1 cellular context compared by ENCODE assay signal in genomic region chr2:232236200-232236599, GRCh38.
A peak's percentile ranks its signal among the peaks of the same experiment; 100 is the strongest.
TF ChIP-seq lines count a peak whose summit lies in the region.

No MANE protein-coding gene starts in this region.

TF ChIP-seq in GM12878, 131 proteins besides CTCF, POLR2A, EP300 and RAD21 (continued from another document):
- TF ChIP-seq, protein P1, sequence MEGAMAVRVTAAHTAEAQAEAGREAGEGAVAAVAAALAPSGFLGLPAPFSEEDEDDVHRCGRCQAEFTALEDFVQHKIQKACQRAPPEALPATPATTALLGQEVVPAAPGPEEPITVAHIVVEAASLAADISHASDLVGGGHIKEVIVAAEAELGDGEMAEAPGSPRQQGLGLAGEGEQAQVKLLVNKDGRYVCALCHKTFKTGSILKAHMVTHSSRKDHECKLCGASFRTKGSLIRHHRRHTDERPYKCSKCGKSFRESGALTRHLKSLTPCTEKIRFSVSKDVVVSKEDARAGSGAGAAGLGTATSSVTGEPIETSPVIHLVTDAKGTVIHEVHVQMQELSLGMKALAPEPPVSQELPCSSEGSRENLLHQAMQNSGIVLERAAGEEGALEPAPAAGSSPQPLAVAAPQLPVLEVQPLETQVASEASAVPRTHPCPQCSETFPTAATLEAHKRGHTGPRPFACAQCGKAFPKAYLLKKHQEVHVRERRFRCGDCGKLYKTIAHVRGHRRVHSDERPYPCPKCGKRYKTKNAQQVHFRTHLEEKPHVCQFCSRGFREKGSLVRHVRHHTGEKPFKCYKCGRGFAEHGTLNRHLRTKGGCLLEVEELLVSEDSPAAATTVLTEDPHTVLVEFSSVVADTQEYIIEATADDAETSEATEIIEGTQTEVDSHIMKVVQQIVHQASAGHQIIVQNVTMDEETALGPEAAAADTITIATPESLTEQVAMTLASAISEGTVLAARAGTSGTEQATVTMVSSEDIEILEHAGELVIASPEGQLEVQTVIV (IDR thresholded peaks at IDR 0.05; ENCODE audit: borderline replicate concordance, partially characterized antibody): no peak
- TF ChIP-seq TCF3 (IDR thresholded peaks at IDR 0.05; ENCODE audit: borderline replicate concordance, insufficient read depth, low read depth, low read length): 0 out of 2 replicates have a peak, but pooled peaks have one; percentile 23
- 0 out of 2 replicates have a peak, but pooled peaks have one; percentile 43 for TF ChIP-seq TCF12 (IDR thresholded peaks at IDR 0.05; ENCODE audit: low read depth, low read length)
- TF ChIP-seq, protein P2, sequence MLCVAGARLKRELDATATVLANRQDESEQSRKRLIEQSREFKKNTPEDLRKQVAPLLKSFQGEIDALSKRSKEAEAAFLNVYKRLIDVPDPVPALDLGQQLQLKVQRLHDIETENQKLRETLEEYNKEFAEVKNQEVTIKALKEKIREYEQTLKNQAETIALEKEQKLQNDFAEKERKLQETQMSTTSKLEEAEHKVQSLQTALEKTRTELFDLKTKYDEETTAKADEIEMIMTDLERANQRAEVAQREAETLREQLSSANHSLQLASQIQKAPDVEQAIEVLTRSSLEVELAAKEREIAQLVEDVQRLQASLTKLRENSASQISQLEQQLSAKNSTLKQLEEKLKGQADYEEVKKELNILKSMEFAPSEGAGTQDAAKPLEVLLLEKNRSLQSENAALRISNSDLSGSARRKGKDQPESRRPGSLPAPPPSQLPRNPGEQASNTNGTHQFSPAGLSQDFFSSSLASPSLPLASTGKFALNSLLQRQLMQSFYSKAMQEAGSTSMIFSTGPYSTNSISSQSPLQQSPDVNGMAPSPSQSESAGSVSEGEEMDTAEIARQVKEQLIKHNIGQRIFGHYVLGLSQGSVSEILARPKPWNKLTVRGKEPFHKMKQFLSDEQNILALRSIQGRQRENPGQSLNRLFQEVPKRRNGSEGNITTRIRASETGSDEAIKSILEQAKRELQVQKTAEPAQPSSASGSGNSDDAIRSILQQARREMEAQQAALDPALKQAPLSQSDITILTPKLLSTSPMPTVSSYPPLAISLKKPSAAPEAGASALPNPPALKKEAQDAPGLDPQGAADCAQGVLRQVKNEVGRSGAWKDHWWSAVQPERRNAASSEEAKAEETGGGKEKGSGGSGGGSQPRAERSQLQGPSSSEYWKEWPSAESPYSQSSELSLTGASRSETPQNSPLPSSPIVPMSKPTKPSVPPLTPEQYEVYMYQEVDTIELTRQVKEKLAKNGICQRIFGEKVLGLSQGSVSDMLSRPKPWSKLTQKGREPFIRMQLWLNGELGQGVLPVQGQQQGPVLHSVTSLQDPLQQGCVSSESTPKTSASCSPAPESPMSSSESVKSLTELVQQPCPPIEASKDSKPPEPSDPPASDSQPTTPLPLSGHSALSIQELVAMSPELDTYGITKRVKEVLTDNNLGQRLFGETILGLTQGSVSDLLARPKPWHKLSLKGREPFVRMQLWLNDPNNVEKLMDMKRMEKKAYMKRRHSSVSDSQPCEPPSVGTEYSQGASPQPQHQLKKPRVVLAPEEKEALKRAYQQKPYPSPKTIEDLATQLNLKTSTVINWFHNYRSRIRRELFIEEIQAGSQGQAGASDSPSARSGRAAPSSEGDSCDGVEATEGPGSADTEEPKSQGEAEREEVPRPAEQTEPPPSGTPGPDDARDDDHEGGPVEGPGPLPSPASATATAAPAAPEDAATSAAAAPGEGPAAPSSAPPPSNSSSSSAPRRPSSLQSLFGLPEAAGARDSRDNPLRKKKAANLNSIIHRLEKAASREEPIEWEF (IDR thresholded peaks at IDR 0.05; ENCODE audit: insufficient replicate concordance, low read depth, low read length): no peak
- peak; percentile 61 to 74; a peak in 3 of 4 replicates for TF ChIP-seq IKZF2 (IDR thresholded peaks at IDR 0.05)
- peak; percentile 41; the same call in 1 of the 2 replicates for TF ChIP-seq RUNX3 (IDR thresholded peaks at IDR 0.05; ENCODE audit: low read length)
- peak; percentile 54; the same call in 1 of the 2 replicates for TF ChIP-seq FOXM1 (IDR thresholded peaks at IDR 0.05; ENCODE audit: low read depth, low read length)
- TF ChIP-seq, protein P3, sequence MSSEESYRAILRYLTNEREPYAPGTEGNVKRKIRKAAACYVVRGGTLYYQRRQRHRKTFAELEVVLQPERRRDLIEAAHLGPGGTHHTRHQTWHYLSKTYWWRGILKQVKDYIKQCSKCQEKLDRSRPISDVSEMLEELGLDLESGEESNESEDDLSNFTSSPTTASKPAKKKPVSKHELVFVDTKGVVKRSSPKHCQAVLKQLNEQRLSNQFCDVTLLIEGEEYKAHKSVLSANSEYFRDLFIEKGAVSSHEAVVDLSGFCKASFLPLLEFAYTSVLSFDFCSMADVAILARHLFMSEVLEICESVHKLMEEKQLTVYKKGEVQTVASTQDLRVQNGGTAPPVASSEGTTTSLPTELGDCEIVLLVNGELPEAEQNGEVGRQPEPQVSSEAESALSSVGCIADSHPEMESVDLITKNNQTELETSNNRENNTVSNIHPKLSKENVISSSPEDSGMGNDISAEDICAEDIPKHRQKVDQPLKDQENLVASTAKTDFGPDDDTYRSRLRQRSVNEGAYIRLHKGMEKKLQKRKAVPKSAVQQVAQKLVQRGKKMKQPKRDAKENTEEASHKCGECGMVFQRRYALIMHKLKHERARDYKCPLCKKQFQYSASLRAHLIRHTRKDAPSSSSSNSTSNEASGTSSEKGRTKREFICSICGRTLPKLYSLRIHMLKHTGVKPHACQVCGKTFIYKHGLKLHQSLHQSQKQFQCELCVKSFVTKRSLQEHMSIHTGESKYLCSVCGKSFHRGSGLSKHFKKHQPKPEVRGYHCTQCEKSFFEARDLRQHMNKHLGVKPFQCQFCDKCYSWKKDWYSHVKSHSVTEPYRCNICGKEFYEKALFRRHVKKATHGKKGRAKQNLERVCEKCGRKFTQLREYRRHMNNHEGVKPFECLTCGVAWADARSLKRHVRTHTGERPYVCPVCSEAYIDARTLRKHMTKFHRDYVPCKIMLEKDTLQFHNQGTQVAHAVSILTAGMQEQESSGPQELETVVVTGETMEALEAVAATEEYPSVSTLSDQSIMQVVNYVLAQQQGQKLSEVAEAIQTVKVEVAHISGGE (CRISPR knock-in tag; IDR thresholded peaks at IDR 0.05): no peak
- peak; percentile 83 for TF ChIP-seq SPI1 (IDR thresholded peaks at IDR 0.05; ENCODE audit: borderline replicate concordance, insufficient read depth, low read depth, low read length)
- no peak for TF ChIP-seq SMAD1 (IDR thresholded peaks at IDR 0.05; ENCODE audit: low read depth, partially characterized antibody)
- peak; percentile 83 for TF ChIP-seq ATF7 (IDR thresholded peaks at IDR 0.05; ENCODE audit: low read depth)
